Comparison of ENCODE assay signal across 36 cellular contexts in genomic region chr17:51299859-51300258, GRCh38.
"Had no signal": no experiment of that assay in that cellular context is flagged by ENCODE, and none has a peak within 500 bp of the region (broad histone marks: within the 10 kb centered on the region; RNA-seq: fewer than 3 reads in every experiment).

No MANE protein-coding gene starts in this region.

- H3K27me3 Mint-ChIP-seq: activated B cell treated with CpG ODN at 0.5 μM for 24 hours; activated CD4-positive, alpha-beta memory T cell treated with anti-CD3 and anti-CD28 coated beads for 36 hours; activated naive CD8-positive, alpha-beta T cell; activated naive CD8-positive, alpha-beta T cell treated with anti-CD3 and anti-CD28 coated beads, Interleukin-2, amount 50 U/mL, for 24 hours; brain; T-cell had no signal

- H3K4me3 Mint-ChIP-seq: activated B cell treated with CpG ODN at 0.5 μM for 24 hours; activated CD4-positive, alpha-beta memory T cell treated with anti-CD3 and anti-CD28 coated beads for 36 hours; activated naive CD4-positive, alpha-beta T cell treated with anti-CD3 and anti-CD28 coated beads, Interleukin-2, amount 10 ng/mL, durations not matched to agents 7 days and 5 days; activated naive CD8-positive, alpha-beta T cell; activated naive CD8-positive, alpha-beta T cell treated with anti-CD3 and anti-CD28 coated beads, Interleukin-2, amount 50 U/mL, for 24 hours; activated T-cell treated with anti-CD3 and anti-CD28 coated beads, Interleukin-2, amount 50 U/mL, for 4 hours; activated T-helper 1 cell treated with anti-CD3 and anti-CD28 coated beads, Interleukin-12 subunit alpha, Interleukin-12 subunit beta, Interleukin-2, Interleukin-4 antibody, amounts not matched to agents 30 ng/mL and 10 ng/mL and 1 ng/mL, durations not matched to agents 14 hours and 24 hours and 36 hours; brain; T-cell had no signal

- H3K27ac Mint-ChIP-seq: activated B cell treated with CpG ODN at 0.5 μM for 24 hours; activated CD4-positive, alpha-beta memory T cell treated with anti-CD3 and anti-CD28 coated beads for 36 hours; activated naive CD4-positive, alpha-beta T cell treated with anti-CD3 and anti-CD28 coated beads, Interleukin-2, amount 10 ng/mL, durations not matched to agents 7 days and 5 days; activated naive CD8-positive, alpha-beta T cell treated with anti-CD3 and anti-CD28 coated beads, Interleukin-2, amount 50 U/mL, for 24 hours; activated T-helper 1 cell treated with anti-CD3 and anti-CD28 coated beads, Interleukin-12 subunit alpha, Interleukin-12 subunit beta, Interleukin-2, Interleukin-4 antibody, amounts not matched to agents 30 ng/mL and 10 ng/mL and 1 ng/mL, durations not matched to agents 14 hours and 24 hours and 36 hours; T-cell had no signal

- H2AFZ ChIP-seq: PC-9 had no signal

- H3K9me3 Mint-ChIP-seq: activated B cell treated with CpG ODN at 0.5 μM for 24 hours; activated naive CD8-positive, alpha-beta T cell treated with anti-CD3 and anti-CD28 coated beads, Interleukin-2, amount 50 U/mL, for 24 hours; activated T-cell treated with anti-CD3 and anti-CD28 coated beads, Interleukin-2, amount 50 U/mL, for 4 hours; activated T-helper 1 cell treated with anti-CD3 and anti-CD28 coated beads, Interleukin-12 subunit alpha, Interleukin-12 subunit beta, Interleukin-2, Interleukin-4 antibody, amounts not matched to agents 30 ng/mL and 10 ng/mL and 1 ng/mL, durations not matched to agents 14 hours and 24 hours and 36 hours; T-cell had no signal

- FAIRE-seq: bronchial epithelial cell, RCC 7860 had no signal

- DNase-seq: activated B cell treated with CpG ODN at 0.5 μM for 24 hours; activated CD4-positive, alpha-beta memory T cell treated with anti-CD3 and anti-CD28 coated beads for 36 hours; activated CD4-positive, alpha-beta T cell treated with anti-CD3 and anti-CD28 coated beads for 4 hours; activated CD4-positive, alpha-beta T cell treated with anti-CD3 and anti-CD28 coated beads, Interleukin-2, amount 50 U/mL, for 1 hour; activated CD4-positive, CD25-positive, alpha-beta regulatory T cell treated with anti-CD3 and anti-CD28 coated beads, Interleukin-2, amount 50 U/mL, for 72 hours; activated effector memory CD4-positive, alpha-beta T cell treated with Interleukin-2 at 50 U/mL for 16 hours; activated naive CD4-positive, alpha-beta T cell treated with anti-CD3 and anti-CD28 coated beads, Interleukin-2, amount 10 ng/mL, durations not matched to agents 7 days and 5 days; activated naive CD8-positive, alpha-beta T cell treated with anti-CD3 and anti-CD28 coated beads, Interleukin-2, amount 50 U/mL, for 24 hours; activated T-cell treated with anti-CD3 and anti-CD28 coated beads, Interleukin-2, amount 50 U/mL, for 4 hours; anterior cingulate cortex; caudate nucleus; cerebellar nuclear complex; MM.1S; MV-4-11; NCI-H1092; NCI-H1436 treated with DMSO at 0.1 percent for 48 hours; NCI-H1694 treated with DMSO at 0.1 percent for 48 hours; NCI-H2029; NCI-H510A; NCI-H526; NCI-H748 treated with DMSO at 0.1 percent for 48 hours; NK-92 treated with Interleukin-12 subunit alpha and Interleukin-12 subunit beta, amount 100 ng/mL, for 24 hours; PC-9; SIG-M5; T-cell; T-helper 2 cell; T-helper 9 cell had no signal

- ATAC-seq: activated naive CD8-positive, alpha-beta T cell treated with anti-CD3 and anti-CD28 coated beads, Interleukin-2, amount 50 U/mL, for 24 hours; activated T-cell treated with anti-CD3 and anti-CD28 coated beads, Interleukin-2, amount 50 U/mL, for 4 hours; Right ventricle myocardium inferior; SK-N-SH treated with all-trans-retinoic acid at 6 μM for 48 hours; T-cell had no signal

- H3K27ac ChIP-seq: PC-9, RWPE1, VCaP had no signal

- H3K4me3 ChIP-seq: PC-9 had no signal

- H3K4me2 ChIP-seq: PC-9 had no signal

- H3K36me3 Mint-ChIP-seq: activated naive CD8-positive, alpha-beta T cell had no signal

- H3K4me1 Mint-ChIP-seq: activated B cell treated with CpG ODN at 0.5 μM for 24 hours; activated naive CD4-positive, alpha-beta T cell treated with anti-CD3 and anti-CD28 coated beads, Interleukin-2, amount 10 ng/mL, durations not matched to agents 7 days and 5 days; brain had no signal
